Comparison of ENCODE assay signal across 16 cellular contexts in genomic region chr13:32041429-32041828, GRCh38. TPM values are rescaled to one million over a fixed set of nuclear protein-coding genes. Genes with fewer than 3 reads are reported as not detected.
DNase-seq lines count a peak whose midpoint lies in the region; ATAC-seq, FAIRE-seq and TF ChIP-seq lines count a peak whose summit lies in the region.
"Had no signal": no experiment of that assay in that cellular context is flagged by ENCODE, and none has a peak within 500 bp of the region (broad histone marks: within the 10 kb centered on the region; RNA-seq: fewer than 3 reads in every experiment).

No MANE protein-coding gene starts in this region.

- H3K27ac ChIP-seq in neuronal stem cell (replicated peaks; ENCODE audit: low read length): no peak overlapping the region

- no peaks in the 10 kb centered on the region for H3K9me3 ChIP-seq in neuronal stem cell (replicated peaks in 1 of 2; ENCODE audit: control insufficient read depth in 2 of 2, insufficient read depth in 1 of 2, low read depth in 1 of 2, low read length in 2 of 2)
- H3K9me3 ChIP-seq: BE2C had no signal

- H3K4me2 ChIP-seq in neuronal stem cell (ENCODE audit: insufficient read depth, low read length, poor library complexity, severe bottlenecking): no peak overlapping the region

- FAIRE-seq in GM19239 (lab: Jason Lieb, UNC): peak; percentile 76
- FAIRE-seq: bronchial epithelial cell had no signal

- no CpG with 5 or more reads among the region's 5 CpGs for WGBS in neuronal stem cell (ENCODE audit: extremely low coverage in 2 of 2, insufficient read length in 2 of 2, insufficient replicate concordance in 1 of 2), 2 donors

- H3K23ac ChIP-seq in neuronal stem cell (ENCODE audit: low read depth, low read length, poor library complexity): no peak overlapping the region

- ATAC-seq in HG02763 (IDR thresholded peaks at IDR 0.05; ENCODE audit: unreplicated experiment): peak; percentile 76
- peak; percentile 60 for ATAC-seq in HG03520 (IDR thresholded peaks at IDR 0.05; ENCODE audit: unreplicated experiment)
- ATAC-seq: esophagus mucosa had no signal

- H3K4me3 ChIP-seq in GM12865 (ENCODE audit: low read depth, low read length) (no peak overlapping the region), neuronal stem cell (ENCODE audit: low read length in 2 of 2) (no peak overlapping the region)

- no peak overlapping the region for H3K18ac ChIP-seq in neuronal stem cell (ENCODE audit: low read length)

- no peak overlapping the region for H2BK15ac ChIP-seq in neuronal stem cell (ENCODE audit: low read length)

- no peak overlapping the region for H3K14ac ChIP-seq in neuronal stem cell (ENCODE audit: low read length)

- no peak overlapping the region for H3K9ac ChIP-seq in neuronal stem cell (ENCODE audit: low read depth, low read length, poor library complexity)

- TF ChIP-seq CTCF in GM12865 (IDR thresholded peaks at IDR 0.05; ENCODE audit: insufficient read depth, low read depth, low read length, missing control alignments): no peak

- DNase-seq in GM12865 (ENCODE audit: low read depth): peak; percentile 85
- DNase-seq in GM19239 (ENCODE audit: insufficient read length, low spot score): no peak
- DNase-seq in T-helper 9 cell: no peak
- no peak for DNase-seq in NCI-H526 treated with DMSO at 0.1 percent for 48 hours (lab: John Stamatoyannopoulos, UW)
- no peak for DNase-seq in neuronal stem cell (ENCODE audit: low spot score)
- DNase-seq in DMS53 (lab: John Stamatoyannopoulos, UW): no peak
- DNase-seq: BE2C, islet precursor cell, NCI-H774, nucleus accumbens, substantia nigra, T-helper 1 cell had no signal

- peaks cover 6 to 10% of the 10 kb centered on the region in 2 donors for H3K4me1 ChIP-seq in neuronal stem cell (ENCODE audit: control insufficient read depth in 2 of 2, insufficient read depth in 1 of 2, low read depth in 1 of 2, low read length in 2 of 2)

- no peak overlapping the region for H2BK12ac ChIP-seq in neuronal stem cell (ENCODE audit: low read length)

- no peak overlapping the region for H2AK5ac ChIP-seq in neuronal stem cell (ENCODE audit: low read depth, low read length)

- no peaks in the 10 kb centered on the region for H3K79me1 ChIP-seq in neuronal stem cell (ENCODE audit: low read depth, low read length)

- no peaks in the 10 kb centered on the region for H3K27me3 ChIP-seq in neuronal stem cell (ENCODE audit: control insufficient read depth in 3 of 3, insufficient read depth in 3 of 3, low read depth in 1 of 3, low read length in 3 of 3)
- H3K27me3 ChIP-seq: BE2C had no signal

- no peak overlapping the region for H2BK120ac ChIP-seq in neuronal stem cell (ENCODE audit: low read depth, low read length)

- H2AFZ ChIP-seq in neuronal stem cell (ENCODE audit: low read length): no peak overlapping the region

- H2BK5ac ChIP-seq in neuronal stem cell (ENCODE audit: low read length): no peak overlapping the region

- H3K36me3 ChIP-seq in neuronal stem cell (replicated peaks in 1 of 2; ENCODE audit: control insufficient read depth in 2 of 2, insufficient read depth in 2 of 2, low read length in 2 of 2): no peaks in the 10 kb centered on the region
- H3K36me3 ChIP-seq: BE2C had no signal

- H3K4ac ChIP-seq in neuronal stem cell (ENCODE audit: low read length): no peak overlapping the region

- H4K8ac ChIP-seq in neuronal stem cell (ENCODE audit: low read depth, low read length): no peak overlapping the region

- H4K91ac ChIP-seq in neuronal stem cell (ENCODE audit: low read depth, low read length, poor library complexity): no peak overlapping the region

RNA-seq across cellular contexts. Expression of gene FRY, which starts 9.9 kb away (rescaled TPM):
- 2.1 TPM for polyA plus RNA-seq in neuronal stem cell (2013, experiment 1 of 2)
- 2.2 TPM for polyA plus RNA-seq in neuronal stem cell (2013, experiment 2 of 2)
